Comparison of ENCODE assay signal across 9 cellular contexts in genomic region chr1:15341634-15342375, GRCh38.
DNase-seq lines count a peak whose midpoint lies in the region; ATAC-seq and TF ChIP-seq lines count a peak whose summit lies in the region.
"Had no signal": no experiment of that assay in that cellular context is flagged by ENCODE, and none has a peak within 500 bp of the region (broad histone marks: within the 10 kb centered on the region; RNA-seq: fewer than 3 reads in every experiment).

No MANE protein-coding gene starts in this region.

- peaks cover 41% of the 10 kb centered on the region for H3K4me1 Mint-ChIP-seq in MCF 10A (ENCODE audit: insufficient read depth, unreplicated experiment)
- H3K4me1 Mint-ChIP-seq in activated CD4-positive, alpha-beta memory T cell treated with anti-CD3 and anti-CD28 coated beads for 36 hours (ENCODE audit: low read depth): peaks cover 31% of the 10 kb centered on the region
- H3K4me1 Mint-ChIP-seq in stimulated activated memory B cell treated with anti-CD40 and anti-IgM and Interleukin-4, amounts not matched to agents 10 μg/mL and 1 μg/mL and 100 μg/mL, for 72 hours: peaks cover 22% of the 10 kb centered on the region

- TF ChIP-seq CTCF in MCF 10A (IDR thresholded peaks at IDR 0.05; ENCODE audit: unreplicated experiment) (no peak), breast epithelium (IDR thresholded peaks at IDR 0.05) (no peak), fibroblast of villous mesenchyme (IDR thresholded peaks at IDR 0.05; ENCODE audit: insufficient read depth, low read depth, low read length) (no peak)

- TF ChIP-seq POLR2A in breast epithelium (IDR thresholded peaks at IDR 0.05): no peak

- H3K4me3 ChIP-seq in breast epithelium (no peak overlapping the region), fibroblast of villous mesenchyme (ENCODE audit: low read depth, low read length) (peak overlapping the region; percentile 36)

- H3K4me3 Mint-ChIP-seq in MCF 10A (ENCODE audit: unreplicated experiment): no peak overlapping the region
- no peak overlapping the region for H3K4me3 Mint-ChIP-seq in activated CD4-positive, alpha-beta memory T cell treated with anti-CD3 and anti-CD28 coated beads for 36 hours
- H3K4me3 Mint-ChIP-seq in stimulated activated memory B cell treated with anti-CD40 and anti-IgM and Interleukin-4, amounts not matched to agents 10 μg/mL and 1 μg/mL and 100 μg/mL, for 72 hours: no peak overlapping the region

- DNase-seq in MCF 10A (ENCODE audit: unreplicated experiment): peak; percentile 75
- DNase-seq in breast epithelium (ENCODE audit: low spot score in 2 of 2): no peak
- peak; percentile 31 for DNase-seq in activated CD4-positive, alpha-beta memory T cell treated with anti-CD3 and anti-CD28 coated beads for 36 hours
- DNase-seq in fibroblast of villous mesenchyme (ENCODE audit: low read depth): peak; percentile 90
- no peak for DNase-seq in cerebellum (ENCODE audit: low spot score)
- DNase-seq in midbrain (lab: John Stamatoyannopoulos, UW): no peak
- DNase-seq in NCI-H510A treated with DMSO at 0.1 percent for 48 hours (lab: John Stamatoyannopoulos, UW): no peak
- DNase-seq: activated naive CD4-positive, alpha-beta T cell treated with Interleukin-2 at 50 U/mL for 16 hours had no signal

- CTCF ChIA-PET in MCF 10A (lab: Yijun Ruan, JAX): interaction anchor here (0.8 to 1.7 kb wide), 3 partner anchors 18 to 90 kb away, joined by 3 to 9 read pairs (median 6); no protein-coding TSS in a partner anchor
- CTCF ChIA-PET in activated CD4-positive, alpha-beta memory T cell treated with anti-CD3 and anti-CD28 coated beads for 36 hours (lab: Charles Lee): interaction anchor here (1.0 to 3.7 kb wide), 3 partner anchors 18 to 90 kb away, joined by 3 to 18 read pairs (median 4); no protein-coding TSS in a partner anchor

- no peak for ATAC-seq in stimulated activated memory B cell treated with anti-CD40 and anti-IgM and Interleukin-4, amounts not matched to agents 10 μg/mL and 1 μg/mL and 100 μg/mL, for 72 hours

- POLR2A ChIA-PET in MCF 10A (lab: Yijun Ruan, JAX): interaction anchor here (0.7 to 2.7 kb wide), 12 partner anchors 8 to 1336 kb away, joined by 3 to 23 read pairs (median 4); no protein-coding TSS in a partner anchor
- POLR2A ChIA-PET in activated CD4-positive, alpha-beta memory T cell treated with anti-CD3 and anti-CD28 coated beads for 36 hours (lab: Charles Lee): no interaction called here

- intact Hi-C loops in MCF 10A (cut with micrococcal nuclease) (loop anchor here (5.0 kb wide), 1 partner anchor 75 kb away; no protein-coding TSS in a partner anchor), breast epithelium (cut with DNase I; ENCODE audit: low total_unique reads) (no loop called here)
- intact Hi-C loops in activated CD4-positive, alpha-beta memory T cell treated with anti-CD3 and anti-CD28 coated beads for 36 hours (cut with micrococcal nuclease): loop anchor here (5.0 kb wide), 1 partner anchor 75 kb away; no protein-coding TSS in a partner anchor

- H3K27me3 ChIP-seq in breast epithelium: no peaks in the 10 kb centered on the region

- no peaks in the 10 kb centered on the region for H3K36me3 Mint-ChIP-seq in MCF 10A (ENCODE audit: insufficient read depth, unreplicated experiment)
- H3K36me3 Mint-ChIP-seq in activated CD4-positive, alpha-beta memory T cell treated with anti-CD3 and anti-CD28 coated beads for 36 hours: no peaks in the 10 kb centered on the region
- no peaks in the 10 kb centered on the region for H3K36me3 Mint-ChIP-seq in stimulated activated memory B cell treated with anti-CD40 and anti-IgM and Interleukin-4, amounts not matched to agents 10 μg/mL and 1 μg/mL and 100 μg/mL, for 72 hours

- BruUV-seq in MCF 10A (replicated peaks; lab: Mats Ljungman, UMichigan): no TSS peak

- H3K9me3 Mint-ChIP-seq in MCF 10A (ENCODE audit: unreplicated experiment): no peaks in the 10 kb centered on the region
- H3K9me3 Mint-ChIP-seq in activated CD4-positive, alpha-beta memory T cell treated with anti-CD3 and anti-CD28 coated beads for 36 hours: no peaks in the 10 kb centered on the region
- no peaks in the 10 kb centered on the region for H3K9me3 Mint-ChIP-seq in stimulated activated memory B cell treated with anti-CD40 and anti-IgM and Interleukin-4, amounts not matched to agents 10 μg/mL and 1 μg/mL and 100 μg/mL, for 72 hours

- no peaks in the 10 kb centered on the region for H3K4me1 ChIP-seq in breast epithelium

- H3K9me3 ChIP-seq in breast epithelium: no peaks in the 10 kb centered on the region

- no peak overlapping the region for H3K27ac ChIP-seq in breast epithelium

- H3K27me3 Mint-ChIP-seq in MCF 10A (ENCODE audit: insufficient read depth, unreplicated experiment): no peaks in the 10 kb centered on the region
- H3K27me3 Mint-ChIP-seq in activated CD4-positive, alpha-beta memory T cell treated with anti-CD3 and anti-CD28 coated beads for 36 hours: peaks cover 19% of the 10 kb centered on the region
- H3K27me3 Mint-ChIP-seq in stimulated activated memory B cell treated with anti-CD40 and anti-IgM and Interleukin-4, amounts not matched to agents 10 μg/mL and 1 μg/mL and 100 μg/mL, for 72 hours: peaks cover 55% of the 10 kb centered on the region

- no peaks in the 10 kb centered on the region for H3K36me3 ChIP-seq in breast epithelium

- peak overlapping the region; percentile 71 for H3K27ac Mint-ChIP-seq in MCF 10A (ENCODE audit: low read depth, unreplicated experiment)
- peak overlapping the region; percentile 2 for H3K27ac Mint-ChIP-seq in activated CD4-positive, alpha-beta memory T cell treated with anti-CD3 and anti-CD28 coated beads for 36 hours
- H3K27ac Mint-ChIP-seq in stimulated activated memory B cell treated with anti-CD40 and anti-IgM and Interleukin-4, amounts not matched to agents 10 μg/mL and 1 μg/mL and 100 μg/mL, for 72 hours: no peak overlapping the region

Comparison
In these comparisons a context has a peak if more than half of its experiments do, and no peak if none do; other contexts are left out.
1. DNase-seq: peak in MCF 10A (single experiment), activated CD4-positive, alpha-beta memory T cell treated with anti-CD3 and anti-CD28 coated beads for 36 hours (single experiment) and fibroblast of villous mesenchyme (single experiment); none in breast epithelium (0 of 2), cerebellum (single experiment), midbrain (single experiment) and NCI-H510A treated with DMSO at 0.1 percent for 48 hours (single experiment).